In the genomic region with DNA sequence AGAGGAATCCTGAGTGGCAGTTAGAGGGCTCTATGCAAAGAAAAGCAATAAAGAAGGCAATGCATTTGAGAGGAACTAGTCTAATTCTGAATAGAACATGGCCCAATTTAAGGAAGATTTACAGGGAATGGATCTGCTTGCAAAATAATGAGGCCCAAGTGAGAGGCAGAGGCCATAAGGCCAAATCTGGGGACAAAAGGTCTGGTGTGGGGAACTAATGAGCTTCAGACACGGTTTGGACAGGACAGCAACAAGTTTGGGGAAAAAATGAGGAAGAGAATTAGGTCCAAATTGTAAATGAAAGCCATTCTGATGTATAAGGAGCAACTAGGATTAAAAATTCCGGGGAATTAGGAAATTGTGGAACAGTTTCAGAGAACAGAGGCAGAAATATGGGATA, we compare ENCODE assay signal across 9 cellular contexts.
DNase-seq lines count a peak whose midpoint lies in the region; ATAC-seq and TF ChIP-seq lines count a peak whose summit lies in the region.
"Had no signal": no experiment of that assay in that cellular context is flagged by ENCODE, and none has a peak within 500 bp of the region (broad histone marks: within the 10 kb centered on the region; RNA-seq: fewer than 3 reads in every experiment).

No MANE protein-coding gene starts in this region.

- H3K27ac Mint-ChIP-seq in activated CD4-positive, alpha-beta T cell treated with anti-CD3 and anti-CD28 coated beads for 36 hours, result peak overlapping the region; percentile 17
- H3K27ac Mint-ChIP-seq in activated naive CD8-positive, alpha-beta T cell treated with anti-CD3 and anti-CD28 coated beads, Interleukin-2, amount 10 ng/mL, durations not matched to agents 7 days and 5 days, result peak overlapping the region; percentile 17

- H3K36me3 ChIP-seq in kidney epithelial cell (ENCODE audit: control insufficient read depth, insufficient read depth, low read length) (no peaks in the 10 kb centered on the region), suprapubic skin (no peaks in the 10 kb centered on the region)

- peak overlapping the region; percentile 81 for H3K27ac ChIP-seq in suprapubic skin

- H3K4me3 Mint-ChIP-seq in activated CD4-positive, alpha-beta T cell treated with anti-CD3 and anti-CD28 coated beads for 36 hours, result peak overlapping the region; percentile 72
- H3K4me3 Mint-ChIP-seq in activated naive CD8-positive, alpha-beta T cell treated with anti-CD3 and anti-CD28 coated beads, Interleukin-2, amount 10 ng/mL, durations not matched to agents 7 days and 5 days, result peak overlapping the region; percentile 87

- TF ChIP-seq POLR2A in suprapubic skin (IDR thresholded peaks at IDR 0.05), result no peak

- ATAC-seq in activated CD4-positive, alpha-beta T cell treated with anti-CD3 and anti-CD28 coated beads for 36 hours, result no peak
- ATAC-seq in activated naive CD8-positive, alpha-beta T cell treated with anti-CD3 and anti-CD28 coated beads, Interleukin-2, amount 10 ng/mL, durations not matched to agents 7 days and 5 days (ENCODE audit: low read depth), result no peak
- ATAC-seq in HG02759 (IDR thresholded peaks at IDR 0.05; ENCODE audit: unreplicated experiment), result no peak

- TF ChIP-seq CTCF in kidney epithelial cell (IDR thresholded peaks at IDR 0.05; ENCODE audit: insufficient read depth, low read length, poor library complexity, severe bottlenecking) (no peak), suprapubic skin (IDR thresholded peaks at IDR 0.05) (no peak)

- DNase-seq in activated CD4-positive, alpha-beta T cell treated with anti-CD3 and anti-CD28 coated beads for 36 hours, result no peak
- DNase-seq in activated CD4-positive, alpha-beta T cell treated with anti-CD3 and anti-CD28 coated beads, Interleukin-2, amount 50 U/mL, for 4 hours, result no peak
- DNase-seq in activated naive CD8-positive, alpha-beta T cell treated with anti-CD3 and anti-CD28 coated beads, Interleukin-2, amount 10 ng/mL, durations not matched to agents 7 days and 5 days, result no peak
- no peak for DNase-seq in kidney epithelial cell (ENCODE audit: low read depth)
- DNase-seq in suprapubic skin (ENCODE audit: low spot score in 2 of 2), result no peak
- DNase-seq in NCI-H526 treated with DMSO at 0.1 percent for 48 hours (lab: John Stamatoyannopoulos, UW), result no peak
- no peak for DNase-seq in MV-4-11 (lab: John Stamatoyannopoulos, UW)
- DNase-seq: T-helper 9 cell had no signal

- peaks cover 68% of the 10 kb centered on the region for H3K4me1 ChIP-seq in suprapubic skin

- TF ChIP-seq EP300 in suprapubic skin (IDR thresholded peaks at IDR 0.05), result no peak

- no peaks in the 10 kb centered on the region for H3K9me3 ChIP-seq in suprapubic skin

- intact Hi-C loops in activated CD4-positive, alpha-beta T cell treated with anti-CD3 and anti-CD28 coated beads for 36 hours (cut with DNase I, micrococcal nuclease), result loop anchor here in 1 of 2 experiments (10.0 kb wide), 1 partner anchor 603 kb away; a partner anchor contains a TSS

- H3K4me3 ChIP-seq in kidney epithelial cell (ENCODE audit: low read depth, low read length), result peak overlapping the region; percentile 95
- H3K4me3 ChIP-seq in suprapubic skin, result peak overlapping the region; percentile 93

- peaks cover 64% of the 10 kb centered on the region for H3K4me1 Mint-ChIP-seq in activated CD4-positive, alpha-beta T cell treated with anti-CD3 and anti-CD28 coated beads for 36 hours
- peaks cover 51% of the 10 kb centered on the region for H3K4me1 Mint-ChIP-seq in activated naive CD8-positive, alpha-beta T cell treated with anti-CD3 and anti-CD28 coated beads, Interleukin-2, amount 10 ng/mL, durations not matched to agents 7 days and 5 days

- H3K27me3 ChIP-seq in kidney epithelial cell (ENCODE audit: control insufficient read depth, insufficient read depth, low read length) (no peaks in the 10 kb centered on the region), suprapubic skin (no peaks in the 10 kb centered on the region)

- peaks cover 7% of the 10 kb centered on the region for H3K36me3 Mint-ChIP-seq in activated CD4-positive, alpha-beta T cell treated with anti-CD3 and anti-CD28 coated beads for 36 hours (ENCODE audit: low read depth)
- peaks cover 12% of the 10 kb centered on the region for H3K36me3 Mint-ChIP-seq in activated naive CD8-positive, alpha-beta T cell treated with anti-CD3 and anti-CD28 coated beads, Interleukin-2, amount 10 ng/mL, durations not matched to agents 7 days and 5 days

- POLR2A ChIA-PET in activated CD4-positive, alpha-beta T cell treated with anti-CD3 and anti-CD28 coated beads for 36 hours (lab: Charles Lee), result interaction anchor here (0.6 to 0.7 kb wide), 2 partner anchors 12 to 83 kb away, joined by 3 read pairs; no protein-coding TSS in a partner anchor
- POLR2A ChIA-PET in activated naive CD8-positive, alpha-beta T cell treated with anti-CD3 and anti-CD28 coated beads, Interleukin-2, amount 10 ng/mL, durations not matched to agents 7 days and 5 days (lab: Charles Lee), result interaction anchor here (1.0 kb wide), 1 partner anchor 18 kb away, joined by 3 read pairs; no protein-coding TSS in a partner anchor

- H3K27me3 Mint-ChIP-seq in activated CD4-positive, alpha-beta T cell treated with anti-CD3 and anti-CD28 coated beads for 36 hours, result no peaks in the 10 kb centered on the region
- H3K27me3 Mint-ChIP-seq in activated naive CD8-positive, alpha-beta T cell treated with anti-CD3 and anti-CD28 coated beads, Interleukin-2, amount 10 ng/mL, durations not matched to agents 7 days and 5 days, result no peaks in the 10 kb centered on the region

- no peaks in the 10 kb centered on the region for H3K9me3 Mint-ChIP-seq in activated CD4-positive, alpha-beta T cell treated with anti-CD3 and anti-CD28 coated beads for 36 hours (ENCODE audit: low read depth)
- H3K9me3 Mint-ChIP-seq in activated naive CD8-positive, alpha-beta T cell treated with anti-CD3 and anti-CD28 coated beads, Interleukin-2, amount 10 ng/mL, durations not matched to agents 7 days and 5 days, result no peaks in the 10 kb centered on the region

- CTCF ChIA-PET in activated CD4-positive, alpha-beta T cell treated with anti-CD3 and anti-CD28 coated beads for 36 hours (lab: Charles Lee), result interaction anchor here (0.8 to 1.7 kb wide), 2 partner anchors 14 to 231 kb away, joined by 3 to 8 read pairs; no protein-coding TSS in a partner anchor

- 14% methylated on average over 2 of the region's 2 CpGs for WGBS in suprapubic skin
